20 cellular contexts compared by ENCODE assay signal in genomic region chr15:82137261-82137660, GRCh38.
"Had no signal": no experiment of that assay in that cellular context is flagged by ENCODE, and none has a peak within 500 bp of the region (broad histone marks: within the 10 kb centered on the region; RNA-seq: fewer than 3 reads in every experiment).

No MANE protein-coding gene starts in this region.

- H3K9ac ChIP-seq: neural progenitor cell had no signal

- H3K36me3 ChIP-seq: adrenal gland, neural progenitor cell had no signal

- H3K4me3 ChIP-seq: adrenal gland, cardiac muscle cell, neural progenitor cell, spleen, thoracic aorta had no signal

- DNase-seq: activated CD4-positive, alpha-beta T cell treated with anti-CD3 and anti-CD28 coated beads for 1 hour; activated CD4-positive, alpha-beta T cell treated with anti-CD3 and anti-CD28 coated beads, Interleukin-2, amount 50 U/mL, for 1 hour; activated CD8-positive, alpha-beta T cell treated with anti-CD3 and anti-CD28 coated beads, Interleukin-2, amount 10 ng/mL, durations not matched to agents 7 days and 5 days; activated T-cell treated with anti-CD3 and anti-CD28 coated beads, Interleukin-2, amount 50 U/mL, for 1 hour; adrenal gland; effector CD4-positive, alpha-beta T cell; erythroblast; head of caudate nucleus; hypothalamus; islet precursor cell; left colon; mesenchymal stem cell; naive thymus-derived CD8-positive, alpha-beta T cell; spleen; stimulated activated CD4-positive, alpha-beta T cell treated with anti-CD3 and anti-CD28 coated beads, Interleukin-4, amount 100 ng/mL, for 1 hour; stimulated activated naive CD4-positive, alpha-beta T cell treated with Interleukin-2 at 50 U/mL for 16 hours; T-cell had no signal

- H3K4me2 ChIP-seq: neural progenitor cell had no signal

- H3K9me3 ChIP-seq: adrenal gland, spleen, thoracic aorta had no signal

- H3K27me3 ChIP-seq: adrenal gland, cardiac muscle cell, neural progenitor cell, spleen had no signal

- H2AFZ ChIP-seq: neural progenitor cell had no signal

- H3K27ac ChIP-seq: neural progenitor cell, spleen, thoracic aorta had no signal

- H3K4me1 ChIP-seq: neural progenitor cell had no signal
